Comparison of ENCODE assay signal across 4 cellular contexts in the genomic region with DNA sequence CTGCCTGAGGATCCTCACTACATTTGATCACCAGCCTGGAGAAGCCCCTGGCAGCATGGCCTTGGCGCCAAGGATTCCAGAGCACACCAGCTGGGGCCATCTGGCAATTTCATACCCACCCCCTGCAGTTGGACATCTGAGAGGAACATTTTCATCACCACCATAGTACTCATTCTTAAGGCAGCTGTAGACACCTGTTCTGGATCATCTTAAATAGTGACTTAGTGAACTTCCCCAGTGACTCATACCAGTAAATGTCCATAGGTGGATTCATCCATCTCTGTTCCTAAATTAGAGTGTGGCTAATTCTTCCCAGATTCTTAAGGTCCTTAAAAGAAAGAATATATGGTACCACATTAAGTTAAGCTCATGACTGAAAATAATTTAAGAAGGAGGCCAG. TPM values are rescaled to one million over a fixed set of nuclear protein-coding genes. Genes with fewer than 3 reads are reported as not detected.
"Had no signal": no experiment of that assay in that cellular context is flagged by ENCODE, and none has a peak within 500 bp of the region (broad histone marks: within the 10 kb centered on the region; RNA-seq: fewer than 3 reads in every experiment).

No MANE protein-coding gene starts in this region.

RNA-seq across cellular contexts. Expression of a gene that starts 45.6 kb away (rescaled TPM):
- total RNA-seq: activated B cell treated with CpG ODN at 0.5 μM for 24 hours; activated CD4-positive, alpha-beta memory T cell treated with anti-CD3 and anti-CD28 coated beads for 36 hours; activated CD4-positive, alpha-beta memory T cell treated with anti-CD3 and anti-CD28 coated beads, Interleukin-2, amount 10 ng/mL, durations not matched to agents 7 days and 5 days; activated CD8-positive, alpha-beta memory T cell treated with anti-CD3 and anti-CD28 coated beads, Interleukin-2, amount 10 ng/mL, durations not matched to agents 7 days and 5 days had no signal
